In the genomic region with DNA sequence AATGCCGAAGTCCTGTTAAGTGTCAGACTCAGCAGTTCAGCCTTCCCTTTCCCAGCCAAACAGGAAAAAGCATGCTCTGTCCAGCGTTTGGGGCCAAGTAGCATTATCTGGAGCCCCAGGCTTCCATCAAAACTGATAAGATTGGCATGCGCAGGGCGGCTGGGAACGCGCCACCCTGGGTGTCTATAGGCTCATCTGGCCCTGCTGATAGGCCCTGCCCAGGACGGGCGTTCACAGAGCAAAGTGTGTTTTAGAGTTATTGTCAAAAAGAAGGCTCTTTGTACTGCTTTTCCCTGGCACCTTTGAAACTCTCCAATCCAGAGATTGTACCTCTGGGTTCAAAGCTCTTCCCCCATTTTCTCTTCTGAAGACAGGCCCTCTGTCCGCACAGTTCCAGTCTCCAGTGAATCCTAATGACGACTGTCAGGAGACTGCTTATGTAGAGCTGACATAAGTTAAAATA, we compare ENCODE assay signal across 12 cellular contexts. TPM values are rescaled to one million over a fixed set of nuclear protein-coding genes. Genes with fewer than 3 reads are reported as not detected.
DNase-seq lines count a peak whose midpoint lies in the region; ATAC-seq and TF ChIP-seq lines count a peak whose summit lies in the region.
"Had no signal": no experiment of that assay in that cellular context is flagged by ENCODE, and none has a peak within 500 bp of the region (broad histone marks: within the 10 kb centered on the region; RNA-seq: fewer than 3 reads in every experiment).

A gene with protein sequence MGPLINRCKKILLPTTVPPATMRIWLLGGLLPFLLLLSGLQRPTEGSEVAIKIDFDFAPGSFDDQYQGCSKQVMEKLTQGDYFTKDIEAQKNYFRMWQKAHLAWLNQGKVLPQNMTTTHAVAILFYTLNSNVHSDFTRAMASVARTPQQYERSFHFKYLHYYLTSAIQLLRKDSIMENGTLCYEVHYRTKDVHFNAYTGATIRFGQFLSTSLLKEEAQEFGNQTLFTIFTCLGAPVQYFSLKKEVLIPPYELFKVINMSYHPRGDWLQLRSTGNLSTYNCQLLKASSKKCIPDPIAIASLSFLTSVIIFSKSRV (minus strand): TSS at position 102 of the 463 bp plus-strand sequence. CDS start 413 bp downstream, outside the sequence.

- no peak for TF ChIP-seq POLR2A in breast epithelium (IDR thresholded peaks at IDR 0.05)
- no peak for TF ChIP-seq POLR2A in gastrocnemius medialis (IDR thresholded peaks at IDR 0.05)

- H3K9me3 ChIP-seq in breast epithelium = no peaks in the 10 kb centered on the region
- no peaks in the 10 kb centered on the region for H3K9me3 ChIP-seq in gastrocnemius medialis

- peak within 1 kb of the TSS in 1 of 3 donors; percentile 7 for H3K4me3 ChIP-seq in breast epithelium
- H3K4me3 ChIP-seq in gastrocnemius medialis = peak within 1 kb of the TSS in 1 of 4 donors; percentile 8

- DNase-seq in ELF-1 (ENCODE audit: low read depth, low spot score) (peak; percentile 68), breast epithelium (ENCODE audit: low spot score in 2 of 2) (no peak), islet precursor cell (peak; percentile 78), gastrocnemius medialis (no peak), NCI-H2107 (lab: John Stamatoyannopoulos, UW) (no peak), ACHN (no peak)
- DNase-seq: activated CD4-positive, alpha-beta T cell treated with anti-CD3 and anti-CD28 coated beads, Interleukin-2, amount 50 U/mL, for 48 hours; natural killer cell had no signal

- no peaks in the 10 kb centered on the region for H3K36me3 ChIP-seq in breast epithelium
- no peaks in the 10 kb centered on the region for H3K36me3 ChIP-seq in gastrocnemius medialis

- in situ Hi-C loops in gastrocnemius medialis (cut with MboI; ENCODE audit: low sequenced_read_pairs in 4 of 4) (loop anchor here (5.0 to 25.0 kb wide), 6 partner anchors 151 to 421 kb away; a partner anchor contains a TSS), ACHN (cut with HindIII; ENCODE audit: low pct_ligation_motif_present, low pct_unique_long_range_greater_than_20kb, low sequenced_read_pairs) (no loop called here)

- no peaks in the 10 kb centered on the region for H3K27me3 ChIP-seq in breast epithelium
- H3K27me3 ChIP-seq in gastrocnemius medialis = no peaks in the 10 kb centered on the region

- H3K27ac ChIP-seq in breast epithelium (peak within 1 kb of the TSS; percentile 62 to 64), gastrocnemius medialis (peak within 1 kb of the TSS; percentile 29 to 67 (median 62))

- intact Hi-C loops in breast epithelium (cut with DNase I; ENCODE audit: low total_unique reads) (no loop called here), gastrocnemius medialis (cut with DNase I; ENCODE audit: low total_unique reads) (no loop called here)

- H3K4me1 ChIP-seq in breast epithelium = peaks cover 0 to 12% of the 10 kb centered on the region in 2 donors
- peaks cover 29 to 43% of the 10 kb centered on the region in 2 donors for H3K4me1 ChIP-seq in gastrocnemius medialis

- ATAC-seq in gastrocnemius medialis (no peak), HG02610 (IDR thresholded peaks at IDR 0.05; ENCODE audit: unreplicated experiment) (no peak), HG02642 (IDR thresholded peaks at IDR 0.05; ENCODE audit: poor library complexity, unreplicated experiment) (no peak)
- ATAC-seq: natural killer cell had no signal

- TF ChIP-seq CTCF in breast epithelium (IDR thresholded peaks at IDR 0.05) = no peak
- no peak for TF ChIP-seq CTCF in gastrocnemius medialis (IDR thresholded peaks at IDR 0.05 in 4 of 5, conservative IDR thresholded peaks at IDR 0.05 in 1 of 5)

RNA-seq across cellular contexts. Expression of the gene that starts here (rescaled TPM):
- total RNA-seq in breast epithelium = 1 to 10 TPM in 2 of 3 donors, under 1 TPM in 1; 0.48 to 1.6 (median 1.0) TPM
- 1 to 10 TPM in 2 of 4 donors, under 1 TPM in 2; 0.44 to 1.6 (median 1.3) TPM for total RNA-seq in gastrocnemius medialis
- total RNA-seq: fibroblast of lung; natural killer cell; T-helper 2 cell treated with Interferon-gamma antibody and Interleukin-4, amounts not matched to agents 100 ng/mL and 5 ng/mL, for 36 hours had no signal

Comparison
In these comparisons a context has a peak if more than half of its experiments do, and no peak if none do; other contexts are left out.
1. DNase-seq: peak in ELF-1 (single experiment) and islet precursor cell (single experiment); none in breast epithelium (0 of 2), gastrocnemius medialis (0 of 2), NCI-H2107 (single experiment) and ACHN (single experiment).